ENCODE assay signal across 18 cellular contexts in genomic region chr20:59025086-59025485, GRCh38. TPM values are rescaled to one million over a fixed set of nuclear protein-coding genes. Genes with fewer than 3 reads are reported as not detected.
DNase-seq lines count a peak whose midpoint lies in the region; ATAC-seq, FAIRE-seq and TF ChIP-seq lines count a peak whose summit lies in the region.
"Had no signal": no experiment of that assay in that cellular context is flagged by ENCODE, and none has a peak within 500 bp of the region (broad histone marks: within the 10 kb centered on the region; RNA-seq: fewer than 3 reads in every experiment).

No MANE protein-coding gene starts in this region.

- peaks cover 90% of the 10 kb centered on the region for H3K36me3 Mint-ChIP-seq in activated T-cell treated with anti-CD3 and anti-CD28 coated beads, Interleukin-2, amount 50 U/mL, for 24 hours (ENCODE audit: low read depth)

- peaks cover 76% of the 10 kb centered on the region for H3K36me3 ChIP-seq in left ventricle myocardium inferior
- H3K36me3 ChIP-seq in HepG2 (replicated peaks in 1 of 2; ENCODE audit: control insufficient read depth in 1 of 2, insufficient read depth in 2 of 2, low read length in 2 of 2): peaks cover 32 to 67% of the 10 kb centered on the region in 2 experiments

- no peak for TF ChIP-seq POLR2A in HepG2 (IDR thresholded peaks at IDR 0.05; ENCODE audit: insufficient read depth in 1 of 2, low read depth in 2 of 2, low read length in 2 of 2)

- peaks cover 48% of the 10 kb centered on the region for H3K4me1 ChIP-seq in left ventricle myocardium inferior
- peaks cover 50% of the 10 kb centered on the region for H3K4me1 ChIP-seq in HepG2 (ENCODE audit: insufficient read depth, low read length)

- H3K4me3 ChIP-seq in left ventricle myocardium inferior (no peak overlapping the region), HepG2 (replicated peaks in 1 of 3; ENCODE audit: insufficient read depth in 1 of 3, low read depth in 2 of 3, low read length in 3 of 3) (no peak overlapping the region)
- H3K4me3 ChIP-seq: BLaER1, GM12878 had no signal

- H3K27ac Mint-ChIP-seq in activated T-cell treated with anti-CD3 and anti-CD28 coated beads, Interleukin-2, amount 50 U/mL, for 24 hours: peak overlapping the region; percentile 47
- H3K27ac Mint-ChIP-seq: HFFc6 had no signal

- H3K27me3 Mint-ChIP-seq in activated T-cell treated with anti-CD3 and anti-CD28 coated beads, Interleukin-2, amount 50 U/mL, for 24 hours: no peaks in the 10 kb centered on the region

- DNase-seq in activated T-cell treated with anti-CD3 and anti-CD28 coated beads, Interleukin-2, amount 50 U/mL, for 24 hours: no peak
- DNase-seq in activated T-cell treated with anti-CD3 and anti-CD28 coated beads for 4 hours (no peak), left ventricle myocardium superior (no peak), left ventricle myocardium inferior (no peak), HepG2 (ENCODE audit: low spot score) (no peak), mesenteric fat pad (ENCODE audit: low spot score) (no peak), SHP77 treated with DMSO at 0.1 percent for 48 hours (lab: John Stamatoyannopoulos, UW) (no peak)
- DNase-seq in stimulated activated CD4-positive, alpha-beta T cell treated with anti-CD3 and anti-CD28 coated beads, Interleukin-15, amount 100 ng/mL, for 24 hours: no peak
- DNase-seq: 8988T, AML-193, DMS 273 treated with DMSO at 0.1 percent for 48 hours, HCEC 1CT, HFFc6 had no signal

- WGBS in HepG2 (ENCODE audit: low lambda C conversion rate): 92% methylated on average over 2 of the region's 2 CpGs

- FAIRE-seq in HepG2 (lab: Jason Lieb, UNC): no peak
- FAIRE-seq: GM12878, GM18507 had no signal

- no TSS peak for BruUV-seq in HepG2 (replicated peaks; lab: Mats Ljungman, UMichigan)

- CTCF ChIA-PET in HepG2 (lab: Yijun Ruan, JAX; ENCODE audit: low intra/inter-chr PET ratio, low total read pairs): no interaction called here

- H3K9ac ChIP-seq in HepG2 (ENCODE audit: insufficient read depth, low read depth, low read length): no peak overlapping the region
- H3K9ac ChIP-seq: BLaER1 had no signal

- H3K9me3 ChIP-seq in left ventricle myocardium inferior (replicated peaks) (no peaks in the 10 kb centered on the region), HepG2 (ENCODE audit: low read length) (no peaks in the 10 kb centered on the region)
- H3K9me3 ChIP-seq: BLaER1 had no signal

- no peak overlapping the region for H2AFZ ChIP-seq in HepG2 (ENCODE audit: low read length)

- in situ Hi-C loops in HepG2 (cut with HindIII; ENCODE audit: extremely low pct_ligation_motif_present, low pct_unique_long_range_greater_than_20kb): no loop called here

- TF ChIP-seq RAD21 in HepG2 (CRISPR knock-in tag; IDR thresholded peaks at IDR 0.05): no peak

- H3K27ac ChIP-seq in left ventricle myocardium inferior (replicated peaks) (no peak overlapping the region), HepG2 (ENCODE audit: extremely low read length, insufficient read depth, low read length) (no peak overlapping the region)
- H3K27ac ChIP-seq: BLaER1 had no signal

- no peak overlapping the region for H3K4me2 ChIP-seq in HepG2 (ENCODE audit: low read depth, low read length)
- H3K4me2 ChIP-seq: BLaER1 had no signal

- ATAC-seq in left ventricle myocardium superior (peak; percentile 35), HepG2 (0 out of 3 replicates have a peak, but pooled peaks have one; percentile 25)
- ATAC-seq: GM12878 had no signal

- intact Hi-C loops in left ventricle myocardium superior (cut with micrococcal nuclease): no loop called here
- intact Hi-C loops in left ventricle myocardium inferior (cut with micrococcal nuclease): no loop called here
- intact Hi-C loops in HepG2 (cut with micrococcal nuclease; ENCODE audit: unreplicated experiment): no loop called here

- H3K4me1 Mint-ChIP-seq in activated T-cell treated with anti-CD3 and anti-CD28 coated beads, Interleukin-2, amount 50 U/mL, for 24 hours (ENCODE audit: low read depth): peaks cover 63% of the 10 kb centered on the region

- peaks cover 11% of the 10 kb centered on the region; the same call in 1 of the 2 replicates for H4K20me1 ChIP-seq in HepG2 (ENCODE audit: insufficient read depth, low read length)

- POLR2A ChIA-PET in HepG2 (lab: Yijun Ruan, JAX): interaction anchor here (0.7 to 1.3 kb wide), 3 partner anchors 9 to 29 kb away, joined by 4 to 9 read pairs (median 6); no protein-coding TSS in a partner anchor

- no peak for TF ChIP-seq EP300 in HepG2 (IDR thresholded peaks at IDR 0.05; ENCODE audit: low read depth in 2 of 2, low read length in 2 of 2)
- TF ChIP-seq EP300 in HepG2 (CRISPR knock-in tag; IDR thresholded peaks at IDR 0.05; ENCODE audit: borderline replicate concordance): no peak

- no peaks in the 10 kb centered on the region for H3K9me3 Mint-ChIP-seq in activated T-cell treated with anti-CD3 and anti-CD28 coated beads, Interleukin-2, amount 50 U/mL, for 24 hours
- H3K9me3 Mint-ChIP-seq: HFFc6 had no signal

- H3K4me3 Mint-ChIP-seq in activated T-cell treated with anti-CD3 and anti-CD28 coated beads, Interleukin-2, amount 50 U/mL, for 24 hours: no peak overlapping the region
- H3K4me3 Mint-ChIP-seq: HFFc6 had no signal

- no peak for TF ChIP-seq CTCF in left ventricle myocardium inferior (IDR thresholded peaks at IDR 0.05; ENCODE audit: borderline replicate concordance)
- TF ChIP-seq CTCF in HepG2 (CRISPR knock-in tag; IDR thresholded peaks at IDR 0.05): no peak

- peaks cover 49% of the 10 kb centered on the region for H3K79me2 ChIP-seq in HepG2 (ENCODE audit: insufficient read depth, low read length)

- H3K27me3 ChIP-seq in left ventricle myocardium inferior (ENCODE audit: low read depth) (no peaks in the 10 kb centered on the region), HepG2 (ENCODE audit: control insufficient read depth in 1 of 2, insufficient read depth in 2 of 2, low read length in 2 of 2) (no peaks in the 10 kb centered on the region)
- H3K27me3 ChIP-seq: BLaER1 had no signal

RNA-seq across cellular contexts. Expression of gene TUBB1, which starts 5.9 kb away (rescaled TPM):
- 0.30 TPM for total RNA-seq in left ventricle myocardium superior
- 0.30 TPM for total RNA-seq in left ventricle myocardium inferior
- 0.11 and 0.17 TPM in 2 replicates for total RNA-seq in HepG2 (2016; rRNA removed; fragmentation: Illumina TruSeq; extraction: Trizol)
- total RNA-seq in HepG2 (2016; cell fraction: cytosol; rRNA removed; fragmentation: Illumina TruSeq; extraction: Trizol; ENCODE audit: low read depth): not detected in 2 replicates
- 0.17 and 0.25 TPM in 2 replicates for total RNA-seq in HepG2 (2016; cell fraction: insoluble cytoplasmic fraction; rRNA removed; fragmentation: Illumina TruSeq; extraction: Trizol)
- total RNA-seq in HepG2 (2016; cell fraction: membrane; rRNA removed; fragmentation: Illumina TruSeq; extraction: Trizol): 0.07 TPM in 1 of 2 replicates, not detected in the other
- total RNA-seq in HepG2 (2016; cell fraction: nucleus; rRNA removed; fragmentation: Illumina TruSeq; extraction: Trizol): 0.09 and 0.16 TPM in 2 replicates
- 51.5 and 57.6 TPM in 2 replicates for polyA plus RNA-seq in HepG2 (2011; rRNA removed)
- 32.3 and 32.4 TPM in 2 replicates for polyA plus RNA-seq in HepG2 (2011; cell fraction: cytosol; rRNA removed)
- 71.8 and 73.9 TPM in 2 replicates for polyA plus RNA-seq in HepG2 (2011; cell fraction: nucleus; rRNA removed)
- 7.2 and 22.3 TPM in 2 replicates for polyA plus RNA-seq in HepG2 (2012)
- polyA plus RNA-seq in HepG2 (2016; cell fraction: cytosol; fragmentation: Illumina TruSeq; extraction: Trizol; ENCODE audit: low read depth): 0.03 TPM in 1 of 2 replicates, not detected in the other
- 0.23 and 0.33 TPM in 2 replicates for polyA plus RNA-seq in HepG2 (2016; cell fraction: insoluble cytoplasmic fraction; fragmentation: Illumina TruSeq; extraction: Trizol; ENCODE audit: low read depth)
- polyA plus RNA-seq in HepG2 (2016; cell fraction: membrane; fragmentation: Illumina TruSeq; extraction: Trizol; ENCODE audit: low read depth): 0.05 and 0.07 TPM in 2 replicates
- polyA plus RNA-seq in HepG2 (2016; cell fraction: nucleus; fragmentation: Illumina TruSeq; extraction: Trizol; ENCODE audit: insufficient read depth, low read depth): 0.33 and 0.59 TPM in 2 replicates
- 47.0 TPM in 1 of 2 replicates, not detected in the other for polyA minus RNA-seq in HepG2 (2011; rRNA and poly(A)+ RNA removed; ENCODE audit: low replicate concordance)
- 17.2 and 17.4 TPM in 2 replicates for polyA minus RNA-seq in HepG2 (2011; cell fraction: cytosol; rRNA and poly(A)+ RNA removed)
- polyA minus RNA-seq in HepG2 (2011; cell fraction: nucleus; rRNA and poly(A)+ RNA removed): 20.1 and 23.4 TPM in 2 replicates
- 0.51 TPM for total RNA-seq in mesenteric fat pad
- total RNA-seq: G401, H4, HFFc6 had no signal

RNA-seq across cellular contexts. Expression of gene ATP5F1E, which starts 7.0 kb away (rescaled TPM):
- total RNA-seq in left ventricle myocardium superior (128 TPM), left ventricle myocardium inferior (134 TPM), HepG2 (2016; rRNA removed; fragmentation: Illumina TruSeq; extraction: Trizol) (134 and 163 TPM in 2 replicates), mesenteric fat pad (71.3 TPM)
- 136 and 187 TPM in 2 replicates for total RNA-seq in HepG2 (2016; cell fraction: cytosol; rRNA removed; fragmentation: Illumina TruSeq; extraction: Trizol; ENCODE audit: low read depth)
- total RNA-seq in HepG2 (2016; cell fraction: insoluble cytoplasmic fraction; rRNA removed; fragmentation: Illumina TruSeq; extraction: Trizol): 135 and 172 TPM in 2 replicates
- 188 and 230 TPM in 2 replicates for total RNA-seq in HepG2 (2016; cell fraction: membrane; rRNA removed; fragmentation: Illumina TruSeq; extraction: Trizol)
- total RNA-seq in HepG2 (2016; cell fraction: nucleus; rRNA removed; fragmentation: Illumina TruSeq; extraction: Trizol): 74.5 and 76.2 TPM in 2 replicates
- 99.9 and 121 TPM in 2 replicates for polyA plus RNA-seq in HepG2 (2011; rRNA removed)
- polyA plus RNA-seq in HepG2 (2011; cell fraction: cytosol; rRNA removed): 40.4 and 46.7 TPM in 2 replicates
- polyA plus RNA-seq in HepG2 (2011; cell fraction: nucleus; rRNA removed): 11.8 and 17.3 TPM in 2 replicates
- 85.8 and 145 TPM in 2 replicates for polyA plus RNA-seq in HepG2 (2012)
- polyA plus RNA-seq in HepG2 (2016; cell fraction: cytosol; fragmentation: Illumina TruSeq; extraction: Trizol; ENCODE audit: low read depth): 146 and 191 TPM in 2 replicates
- polyA plus RNA-seq in HepG2 (2016; cell fraction: insoluble cytoplasmic fraction; fragmentation: Illumina TruSeq; extraction: Trizol; ENCODE audit: low read depth): 167 and 175 TPM in 2 replicates
- 151 and 201 TPM in 2 replicates for polyA plus RNA-seq in HepG2 (2016; cell fraction: membrane; fragmentation: Illumina TruSeq; extraction: Trizol; ENCODE audit: low read depth)
- polyA plus RNA-seq in HepG2 (2016; cell fraction: nucleus; fragmentation: Illumina TruSeq; extraction: Trizol; ENCODE audit: insufficient read depth, low read depth): 88.7 and 95.7 TPM in 2 replicates
- polyA minus RNA-seq in HepG2 (2011; rRNA and poly(A)+ RNA removed; ENCODE audit: low replicate concordance): 19.0 and 25.4 TPM in 2 replicates
- 21.2 and 23.6 TPM in 2 replicates for polyA minus RNA-seq in HepG2 (2011; cell fraction: cytosol; rRNA and poly(A)+ RNA removed)
- 61.4 and 62.2 TPM in 2 replicates for polyA minus RNA-seq in HepG2 (2011; cell fraction: nucleus; rRNA and poly(A)+ RNA removed)

RNA-seq across cellular contexts. Expression of gene PRELID3B, which starts 17.5 kb away (rescaled TPM):
- total RNA-seq in left ventricle myocardium superior (50.1 TPM), left ventricle myocardium inferior (46.6 TPM), HepG2 (2016; rRNA removed; fragmentation: Illumina TruSeq; extraction: Trizol) (42.6 and 59.8 TPM in 2 replicates), mesenteric fat pad (56.8 TPM)
- 19.8 and 23.7 TPM in 2 replicates for total RNA-seq in HepG2 (2016; cell fraction: cytosol; rRNA removed; fragmentation: Illumina TruSeq; extraction: Trizol; ENCODE audit: low read depth)
- total RNA-seq in HepG2 (2016; cell fraction: insoluble cytoplasmic fraction; rRNA removed; fragmentation: Illumina TruSeq; extraction: Trizol): 40.7 and 62.3 TPM in 2 replicates
- 47.0 and 50.1 TPM in 2 replicates for total RNA-seq in HepG2 (2016; cell fraction: membrane; rRNA removed; fragmentation: Illumina TruSeq; extraction: Trizol)
- total RNA-seq in HepG2 (2016; cell fraction: nucleus; rRNA removed; fragmentation: Illumina TruSeq; extraction: Trizol): 15.4 and 21.0 TPM in 2 replicates
- 19.5 and 23.3 TPM in 2 replicates for polyA plus RNA-seq in HepG2 (2011; rRNA removed)
- 7.1 and 11.2 TPM in 2 replicates for polyA plus RNA-seq in HepG2 (2011; cell fraction: cytosol; rRNA removed)
- polyA plus RNA-seq in HepG2 (2011; cell fraction: nucleus; rRNA removed): 6.0 and 7.6 TPM in 2 replicates
- 17.6 and 21.3 TPM in 2 replicates for polyA plus RNA-seq in HepG2 (2012)
- polyA plus RNA-seq in HepG2 (2016; cell fraction: cytosol; fragmentation: Illumina TruSeq; extraction: Trizol; ENCODE audit: low read depth): 16.2 and 20.1 TPM in 2 replicates
- 46.4 and 46.8 TPM in 2 replicates for polyA plus RNA-seq in HepG2 (2016; cell fraction: insoluble cytoplasmic fraction; fragmentation: Illumina TruSeq; extraction: Trizol; ENCODE audit: low read depth)
- polyA plus RNA-seq in HepG2 (2016; cell fraction: membrane; fragmentation: Illumina TruSeq; extraction: Trizol; ENCODE audit: low read depth): 29.0 and 30.9 TPM in 2 replicates
- 22.7 and 25.0 TPM in 2 replicates for polyA plus RNA-seq in HepG2 (2016; cell fraction: nucleus; fragmentation: Illumina TruSeq; extraction: Trizol; ENCODE audit: insufficient read depth, low read depth)
- 35.2 and 278 TPM in 2 replicates for polyA minus RNA-seq in HepG2 (2011; rRNA and poly(A)+ RNA removed; ENCODE audit: low replicate concordance)
- 23.0 and 32.6 TPM in 2 replicates for polyA minus RNA-seq in HepG2 (2011; cell fraction: cytosol; rRNA and poly(A)+ RNA removed)
- 9.5 and 14.8 TPM in 2 replicates for polyA minus RNA-seq in HepG2 (2011; cell fraction: nucleus; rRNA and poly(A)+ RNA removed)

RNA-seq across cellular contexts. Expression of gene CTSZ, which starts 18.0 kb away (rescaled TPM):
- total RNA-seq in left ventricle myocardium superior: 129 TPM
- total RNA-seq in left ventricle myocardium inferior: 131 TPM
- total RNA-seq in HepG2 (2016; rRNA removed; fragmentation: Illumina TruSeq; extraction: Trizol): not detected in 2 replicates
- not detected in 2 replicates for total RNA-seq in HepG2 (2016; cell fraction: cytosol; rRNA removed; fragmentation: Illumina TruSeq; extraction: Trizol; ENCODE audit: low read depth)
- total RNA-seq in HepG2 (2016; cell fraction: insoluble cytoplasmic fraction; rRNA removed; fragmentation: Illumina TruSeq; extraction: Trizol): not detected in 2 replicates
- not detected in 2 replicates for total RNA-seq in HepG2 (2016; cell fraction: membrane; rRNA removed; fragmentation: Illumina TruSeq; extraction: Trizol)
- not detected in 2 replicates for total RNA-seq in HepG2 (2016; cell fraction: nucleus; rRNA removed; fragmentation: Illumina TruSeq; extraction: Trizol)
- 0.33 and 0.46 TPM in 2 replicates for polyA plus RNA-seq in HepG2 (2011; rRNA removed)
- polyA plus RNA-seq in HepG2 (2011; cell fraction: cytosol; rRNA removed): 0.28 and 0.36 TPM in 2 replicates
- 0.23 and 0.59 TPM in 2 replicates for polyA plus RNA-seq in HepG2 (2011; cell fraction: nucleus; rRNA removed)
- 0.47 and 0.52 TPM in 2 replicates for polyA plus RNA-seq in HepG2 (2012)
- polyA plus RNA-seq in HepG2 (2016; cell fraction: cytosol; fragmentation: Illumina TruSeq; extraction: Trizol; ENCODE audit: low read depth): not detected in 2 replicates
- polyA plus RNA-seq in HepG2 (2016; cell fraction: insoluble cytoplasmic fraction; fragmentation: Illumina TruSeq; extraction: Trizol; ENCODE audit: low read depth): not detected in 2 replicates
- polyA plus RNA-seq in HepG2 (2016; cell fraction: membrane; fragmentation: Illumina TruSeq; extraction: Trizol; ENCODE audit: low read depth): not detected in 2 replicates
- not detected in 2 replicates for polyA plus RNA-seq in HepG2 (2016; cell fraction: nucleus; fragmentation: Illumina TruSeq; extraction: Trizol; ENCODE audit: insufficient read depth, low read depth)
- 0.10 and 114 TPM in 2 replicates for polyA minus RNA-seq in HepG2 (2011; rRNA and poly(A)+ RNA removed; ENCODE audit: low replicate concordance)
- polyA minus RNA-seq in HepG2 (2011; cell fraction: cytosol; rRNA and poly(A)+ RNA removed): 0.70 TPM in 1 of 2 replicates, not detected in the other
- polyA minus RNA-seq in HepG2 (2011; cell fraction: nucleus; rRNA and poly(A)+ RNA removed): 1.0 TPM in 1 of 2 replicates, not detected in the other
- 277 TPM for total RNA-seq in mesenteric fat pad
- total RNA-seq: G401 had no signal

RNA-seq across cellular contexts. Expression of gene NELFCD, which starts 44.0 kb away (rescaled TPM):
- total RNA-seq in left ventricle myocardium superior (35.6 TPM), left ventricle myocardium inferior (30.4 TPM), HepG2 (2016; rRNA removed; fragmentation: Illumina TruSeq; extraction: Trizol) (159 and 160 TPM in 2 replicates), mesenteric fat pad (43.9 TPM)
- total RNA-seq in HepG2 (2016; cell fraction: cytosol; rRNA removed; fragmentation: Illumina TruSeq; extraction: Trizol; ENCODE audit: low read depth): 40.4 and 47.8 TPM in 2 replicates
- total RNA-seq in HepG2 (2016; cell fraction: insoluble cytoplasmic fraction; rRNA removed; fragmentation: Illumina TruSeq; extraction: Trizol): 132 and 155 TPM in 2 replicates
- total RNA-seq in HepG2 (2016; cell fraction: membrane; rRNA removed; fragmentation: Illumina TruSeq; extraction: Trizol): 73.6 and 76.0 TPM in 2 replicates
- 124 and 141 TPM in 2 replicates for total RNA-seq in HepG2 (2016; cell fraction: nucleus; rRNA removed; fragmentation: Illumina TruSeq; extraction: Trizol)
- polyA plus RNA-seq in HepG2 (2011; rRNA removed): 168 and 203 TPM in 2 replicates
- polyA plus RNA-seq in HepG2 (2011; cell fraction: cytosol; rRNA removed): 156 and 174 TPM in 2 replicates
- polyA plus RNA-seq in HepG2 (2011; cell fraction: nucleus; rRNA removed): 553 and 648 TPM in 2 replicates
- polyA plus RNA-seq in HepG2 (2012): 143 and 173 TPM in 2 replicates
- polyA plus RNA-seq in HepG2 (2016; cell fraction: cytosol; fragmentation: Illumina TruSeq; extraction: Trizol; ENCODE audit: low read depth): 31.7 and 32.2 TPM in 2 replicates
- 140 and 169 TPM in 2 replicates for polyA plus RNA-seq in HepG2 (2016; cell fraction: insoluble cytoplasmic fraction; fragmentation: Illumina TruSeq; extraction: Trizol; ENCODE audit: low read depth)
- 55.0 and 56.1 TPM in 2 replicates for polyA plus RNA-seq in HepG2 (2016; cell fraction: membrane; fragmentation: Illumina TruSeq; extraction: Trizol; ENCODE audit: low read depth)
- polyA plus RNA-seq in HepG2 (2016; cell fraction: nucleus; fragmentation: Illumina TruSeq; extraction: Trizol; ENCODE audit: insufficient read depth, low read depth): 254 and 278 TPM in 2 replicates
- polyA minus RNA-seq in HepG2 (2011; rRNA and poly(A)+ RNA removed; ENCODE audit: low replicate concordance): 150 and 192 TPM in 2 replicates
- 74.9 and 79.5 TPM in 2 replicates for polyA minus RNA-seq in HepG2 (2011; cell fraction: cytosol; rRNA and poly(A)+ RNA removed)
- polyA minus RNA-seq in HepG2 (2011; cell fraction: nucleus; rRNA and poly(A)+ RNA removed): 224 and 244 TPM in 2 replicates
